ENCODE assay signal across 1 cellular context in genomic region chr13:24050796-24051715, GRCh38.
TF ChIP-seq lines count a peak whose summit lies in the region.

No MANE protein-coding gene starts in this region.

TF ChIP-seq in SK-N-SH treated with all-trans-retinoic acid at 6 μM for 48 hours, 23 proteins besides CTCF, POLR2A, EP300 and RAD21 (continued from another document):
- no peak for TF ChIP-seq TSHZ2 (CRISPR knock-in tag; IDR thresholded peaks at IDR 0.05)
- TF ChIP-seq PATZ1 (CRISPR knock-in tag; IDR thresholded peaks at IDR 0.05; ENCODE audit: borderline replicate concordance) = no peak
- TF ChIP-seq OSR1 (CRISPR knock-in tag; IDR thresholded peaks at IDR 0.05) = no peak
- TF ChIP-seq BACH2 (CRISPR knock-in tag; IDR thresholded peaks at IDR 0.05; ENCODE audit: borderline replicate concordance) = no peak
- no peak for TF ChIP-seq ZFP3 (CRISPR knock-in tag; IDR thresholded peaks at IDR 0.05)
- no peak for TF ChIP-seq TCF4 (CRISPR knock-in tag; IDR thresholded peaks at IDR 0.05; ENCODE audit: borderline replicate concordance)
- TF ChIP-seq ZNF565 (CRISPR knock-in tag; conservative IDR thresholded peaks at IDR 0.05; ENCODE audit: low read depth) = no peak
- TF ChIP-seq RARB (CRISPR knock-in tag; IDR thresholded peaks at IDR 0.05) = no peak
- TF ChIP-seq ZFP30 (CRISPR knock-in tag; IDR thresholded peaks at IDR 0.05) = no peak
- no peak for TF ChIP-seq ISL1 (CRISPR knock-in tag; IDR thresholded peaks at IDR 0.05)
TF ChIP-seq in SK-N-SH treated with all-trans-retinoic acid at 6 μM for 48 hours: peak in this region for 0.
